ENCODE assay signal across 1 cellular context in genomic region chr12:49567611-49568441, GRCh38.
TF ChIP-seq lines count a peak whose summit lies in the region.

TSS of gene MCRS1 (minus strand) at chr12:49568142. CDS start at chr12:49566731, 1,411 bp downstream.

TF ChIP-seq in K562, 482 proteins besides CTCF, POLR2A, EP300 and RAD21 (continued from another document and continues in another):
- TF ChIP-seq MYBL2 (IDR thresholded peaks at IDR 0.05; ENCODE audit: low read depth) (no peak), MYBL2 (CRISPR knock-in tag; IDR thresholded peaks at IDR 0.05; ENCODE audit: borderline replicate concordance) (no peak), ARID3A (IDR thresholded peaks at IDR 0.05; ENCODE audit: borderline replicate concordance, low read depth, low read length) (no peak), ZNF586 (CRISPR knock-in tag; conservative IDR thresholded peaks at IDR 0.05) (no peak), PREB (CRISPR knock-in tag; IDR thresholded peaks at IDR 0.05) (peak; percentile 41; the same call in 1 of the 2 replicates), KLF1 (tag; IDR thresholded peaks at IDR 0.05) (peak; percentile 71), TBP (optimal IDR thresholded peaks at IDR 0.05; ENCODE audit: low read depth, low read length) (peak; percentile 85), NFE2L1 (tag; IDR thresholded peaks at IDR 0.05; ENCODE audit: borderline replicate concordance, low read depth) (no peak), RBM39 (optimal IDR thresholded peaks at IDR 0.05; ENCODE audit: low read depth, low read length) (no peak), ZNF282 (CRISPR knock-in tag; IDR thresholded peaks at IDR 0.05) (no peak), ZNF436 (CRISPR knock-in tag; IDR thresholded peaks at IDR 0.05) (no peak), E4F1 (CRISPR knock-in tag; IDR thresholded peaks at IDR 0.05; ENCODE audit: borderline replicate concordance) (no peak), RREB1 (CRISPR knock-in tag; IDR thresholded peaks at IDR 0.05) (no peak), ZBTB17 (CRISPR knock-in tag; IDR thresholded peaks at IDR 0.05) (no peak; the same call in 1 of the 2 replicates), ELK1 (CRISPR knock-in tag; IDR thresholded peaks at IDR 0.05) (no peak), HDAC6 (IDR thresholded peaks at IDR 0.05; ENCODE audit: low read depth, low read length) (no peak), PRPF4 (IDR thresholded peaks at IDR 0.05; ENCODE audit: insufficient read depth, low read depth, low read length, poor library complexity, severe bottlenecking) (no peak), TEAD2 (tag; IDR thresholded peaks at IDR 0.05) (no peak), ELF1 (tag; IDR thresholded peaks at IDR 0.05) (peak; percentile 92), OTX1 (CRISPR knock-in tag; IDR thresholded peaks at IDR 0.05) (no peak), MAFK (IDR thresholded peaks at IDR 0.05; ENCODE audit: low read length) (no peak), SMAD1 (IDR thresholded peaks at IDR 0.05; ENCODE audit: low read depth, low read length, partially characterized antibody) (peak; percentile 52), BCLAF1 (IDR thresholded peaks at IDR 0.05; ENCODE audit: borderline replicate concordance in 1 of 2, control insufficient read depth in 1 of 2, low read depth in 2 of 2, low read length in 1 of 2) (no peak), NFIC (IDR thresholded peaks at IDR 0.05) (peak; percentile 64), ZNF41 (CRISPR knock-in tag; conservative IDR thresholded peaks at IDR 0.05) (no peak), ZNF609 (CRISPR knock-in tag; IDR thresholded peaks at IDR 0.05; ENCODE audit: borderline replicate concordance) (no peak), SNRNP70 (optimal IDR thresholded peaks at IDR 0.05; ENCODE audit: low read depth, low read length) (no peak), ZNF175 (CRISPR knock-in tag; IDR thresholded peaks at IDR 0.05; ENCODE audit: low read depth) (no peak), MTA3 (IDR thresholded peaks at IDR 0.05; ENCODE audit: borderline replicate concordance) (peak; percentile 82), HMG20A (CRISPR knock-in tag; conservative IDR thresholded peaks at IDR 0.05) (no peak), RBM22 (IDR thresholded peaks at IDR 0.05; ENCODE audit: low read depth, low read length, poor library complexity, severe bottlenecking) (no peak), RFX1 (IDR thresholded peaks at IDR 0.05) (peak; percentile 73), BMI1 (IDR thresholded peaks at IDR 0.05; ENCODE audit: low read length) (no peak), DMBX1 (CRISPR knock-in tag; IDR thresholded peaks at IDR 0.05; ENCODE audit: borderline replicate concordance) (no peak)
